27 cellular contexts compared by ENCODE assay signal in genomic region chr1:161330346-161330745, GRCh38. TPM values are rescaled to one million over a fixed set of nuclear protein-coding genes. Genes with fewer than 3 reads are reported as not detected.
DNase-seq lines count a peak whose midpoint lies in the region; ATAC-seq and TF ChIP-seq lines count a peak whose summit lies in the region.
"Had no signal": no experiment of that assay in that cellular context is flagged by ENCODE, and none has a peak within 500 bp of the region (broad histone marks: within the 10 kb centered on the region; RNA-seq: fewer than 3 reads in every experiment).

No MANE protein-coding gene starts in this region.

- H3K36me3 Mint-ChIP-seq in Caco-2 (ENCODE audit: insufficient read depth, unreplicated experiment) (peaks cover 84% of the 10 kb centered on the region), HFFc6 (ENCODE audit: low read depth) (peaks cover 20% of the 10 kb centered on the region; the same call in 1 of the 2 replicates)

- H3K36me3 ChIP-seq in Caco-2 (ENCODE audit: control insufficient read depth, insufficient read depth, low read length) (no peaks in the 10 kb centered on the region; the same call in 1 of the 2 replicates), SJSA1 (peaks cover 82% of the 10 kb centered on the region)

- H3K27me3 ChIP-seq in Caco-2 (replicated peaks; ENCODE audit: control insufficient read depth, insufficient read depth, low read length) (no peaks in the 10 kb centered on the region), SJSA1 (replicated peaks) (no peaks in the 10 kb centered on the region)
- H3K27me3 ChIP-seq: BLaER1 treated with 17β-estradiol and CSF1 and Interleukin-3, amounts not matched to agents 10 nM and 100 nM; body of pancreas; pancreas; right atrium auricular region; upper lobe of right lung had no signal

- peak in 1 of 2 experiments; percentile 7 for DNase-seq in Caco-2
- DNase-seq in HFFc6 = peak; percentile 16
- DNase-seq in SJSA1 (ENCODE audit: low read depth in 1 of 2, low spot score in 2 of 2) = peak in 1 of 2 experiments; percentile 31
- no peak for DNase-seq in kidney tubule cell (ENCODE audit: low spot score)
- no peak for DNase-seq in erythroblast (lab: John Stamatoyannopoulos, UW)
- DNase-seq in NCI-H2081 treated with DMSO at 0.1 percent for 48 hours (lab: John Stamatoyannopoulos, UW) = no peak
- DNase-seq in retina = no peak
- DNase-seq: activated CD4-positive, alpha-beta T cell treated with anti-CD3 and anti-CD28 coated beads, Interleukin-2, amount 10 ng/mL, durations not matched to agents 7 days and 5 days; activated T-cell treated with anti-CD3 and anti-CD28 coated beads, Interleukin-2, amount 50 U/mL, for 4 hours; body of pancreas; DND-41; IMR-90; lower lobe of right lung; NCI-H2029 treated with DMSO at 0.1 percent for 48 hours; NCI-H226; NCI-H69; pancreas; upper lobe of right lung had no signal

- H3K27ac Mint-ChIP-seq in Caco-2 (ENCODE audit: unreplicated experiment) = no peak overlapping the region
- H3K27ac Mint-ChIP-seq in HFFc6 = no peak overlapping the region
- H3K27ac Mint-ChIP-seq: activated CD4-positive, alpha-beta T cell treated with anti-CD3 and anti-CD28 coated beads, Interleukin-2, amount 10 ng/mL, durations not matched to agents 7 days and 5 days; nephron had no signal

- intact Hi-C loops in Caco-2 (cut with micrococcal nuclease; ENCODE audit: unreplicated experiment) = no loop called here

- POLR2A ChIA-PET in Caco-2 (lab: Charles Lee) = no interaction called here

- no peaks in the 10 kb centered on the region for H3K9me3 ChIP-seq in Caco-2
- H3K9me3 ChIP-seq in SJSA1 (replicated peaks) = no peaks in the 10 kb centered on the region
- H3K9me3 ChIP-seq: BLaER1 treated with 17β-estradiol and CSF1 and Interleukin-3, amounts not matched to agents 10 nM and 100 nM; body of pancreas; lower lobe of right lung; pancreas; right atrium auricular region; upper lobe of right lung had no signal

- H3K27me3 Mint-ChIP-seq in Caco-2 (ENCODE audit: insufficient read depth, unreplicated experiment) (no peaks in the 10 kb centered on the region), HFFc6 (ENCODE audit: insufficient read depth) (no peaks in the 10 kb centered on the region; the same call in 1 of the 2 replicates)
- H3K27me3 Mint-ChIP-seq: activated CD4-positive, alpha-beta T cell treated with anti-CD3 and anti-CD28 coated beads, Interleukin-2, amount 10 ng/mL, durations not matched to agents 7 days and 5 days had no signal

- TSS peak; percentile 4 for BruUV-seq in Caco-2 (replicated peaks; lab: Mats Ljungman, UMichigan)

- no peaks in the 10 kb centered on the region for H3K4me1 ChIP-seq in Caco-2
- peaks cover 14% of the 10 kb centered on the region for H3K4me1 ChIP-seq in SJSA1 (replicated peaks)
- H3K4me1 ChIP-seq: BLaER1 treated with 17β-estradiol and CSF1 and Interleukin-3, amounts not matched to agents 10 nM and 100 nM; body of pancreas; lower lobe of right lung; pancreas; right atrium auricular region; upper lobe of right lung had no signal

- H3K9me3 Mint-ChIP-seq in Caco-2 (ENCODE audit: unreplicated experiment) (no peaks in the 10 kb centered on the region), HFFc6 (no peaks in the 10 kb centered on the region)
- H3K9me3 Mint-ChIP-seq: activated CD4-positive, alpha-beta T cell treated with anti-CD3 and anti-CD28 coated beads, Interleukin-2, amount 10 ng/mL, durations not matched to agents 7 days and 5 days; activated T-cell treated with anti-CD3 and anti-CD28 coated beads, Interleukin-2, amount 50 U/mL, for 4 hours; nephron had no signal

- peak; percentile 37 for ATAC-seq in esophagus mucosa
- ATAC-seq: activated T-cell treated with anti-CD3 and anti-CD28 coated beads, Interleukin-2, amount 50 U/mL, for 4 hours; body of pancreas; lower lobe of right lung; pancreas; upper lobe of right lung had no signal

- TF ChIP-seq CTCF in Caco-2 (IDR thresholded peaks at IDR 0.05; ENCODE audit: insufficient read depth in 1 of 2, low read depth in 1 of 2, low read length in 1 of 2, severe bottlenecking in 1 of 2, unreplicated experiment in 1 of 2) (no peak), HFFc6 (IDR thresholded peaks at IDR 0.05) (no peak)

- H3K4me3 ChIP-seq in Caco-2 (ENCODE audit: low read depth, low read length) (no peak overlapping the region), SJSA1 (no peak overlapping the region)
- H3K4me3 ChIP-seq: BLaER1 treated with 17β-estradiol and CSF1 and Interleukin-3, amounts not matched to agents 10 nM and 100 nM; body of pancreas; lower lobe of right lung; pancreas; right atrium auricular region; upper lobe of right lung had no signal

- no peak overlapping the region for H3K4me3 Mint-ChIP-seq in Caco-2 (ENCODE audit: unreplicated experiment)
- H3K4me3 Mint-ChIP-seq in HFFc6 = no peak overlapping the region
- H3K4me3 Mint-ChIP-seq: activated CD4-positive, alpha-beta T cell treated with anti-CD3 and anti-CD28 coated beads, Interleukin-2, amount 10 ng/mL, durations not matched to agents 7 days and 5 days; activated T-cell treated with anti-CD3 and anti-CD28 coated beads, Interleukin-2, amount 50 U/mL, for 4 hours; nephron had no signal

- peak overlapping the region; percentile 35 for H3K27ac ChIP-seq in SJSA1
- H3K27ac ChIP-seq: BLaER1 treated with 17β-estradiol and CSF1 and Interleukin-3, amounts not matched to agents 10 nM and 100 nM; body of pancreas; epithelial cell of prostate; HL-60; lower lobe of right lung; pancreas; right atrium auricular region; upper lobe of right lung had no signal

- H3K4me1 Mint-ChIP-seq in Caco-2 (ENCODE audit: low read depth, unreplicated experiment) (no peaks in the 10 kb centered on the region), HFFc6 (ENCODE audit: low read depth) (peaks cover 11% of the 10 kb centered on the region)
- H3K4me1 Mint-ChIP-seq: activated CD4-positive, alpha-beta T cell treated with anti-CD3 and anti-CD28 coated beads, Interleukin-2, amount 10 ng/mL, durations not matched to agents 7 days and 5 days; nephron had no signal

- TF ChIP-seq POLR2A in erythroblast (IDR thresholded peaks at IDR 0.05; ENCODE audit: low read length) = no peak

- CTCF ChIA-PET in Caco-2 (lab: Charles Lee) = interaction anchor here (0.6 kb wide), 1 partner anchor 105 kb away, joined by 3 read pairs; no protein-coding TSS in a partner anchor

RNA-seq across cellular contexts. Expression of gene SDHC, which starts 16.2 kb away (rescaled TPM):
- total RNA-seq in Caco-2 (2022) (261 and 268 TPM in 2 replicates), esophagus mucosa (185 TPM)
- total RNA-seq in HFFc6 (2021; fragmentation: NEBNext Ultra II Directional; extraction: Animal tissue kit (Norgen Biotek cat#: 25700)) = 100 to 1,000 TPM; 237 to 285 (median 247) TPM
- 20.3 and 35.9 TPM in 2 replicates for total RNA-seq in SJSA1 (2014; rRNA removed; shearing (Covaris generic))

RNA-seq across cellular contexts. Expression of gene MPZ, which starts 20.6 kb away (rescaled TPM):
- total RNA-seq in Caco-2 (2022) (0.20 and 0.23 TPM in 2 replicates), esophagus mucosa (1.4 TPM)
- 1 to 10 TPM in 1 of 6 experiments, under 1 TPM in 5; 0.28 to 1.1 (median 0.64) TPM for total RNA-seq in HFFc6 (2021; fragmentation: NEBNext Ultra II Directional; extraction: Animal tissue kit (Norgen Biotek cat#: 25700))
- total RNA-seq in SJSA1 (2014; rRNA removed; shearing (Covaris generic)) = not detected in 2 replicates

RNA-seq across cellular contexts. Expression of gene CFAP126, which starts 37.3 kb away (rescaled TPM):
- total RNA-seq in Caco-2 (2022) (not detected in 2 replicates), esophagus mucosa (not detected)
- not detected for total RNA-seq in HFFc6 (2021; fragmentation: NEBNext Ultra II Directional; extraction: Animal tissue kit (Norgen Biotek cat#: 25700))
- not detected in 2 replicates for total RNA-seq in SJSA1 (2014; rRNA removed; shearing (Covaris generic))
- total RNA-seq: activated CD4-positive, alpha-beta T cell treated with anti-CD3 and anti-CD28 coated beads, Interleukin-2, amount 10 ng/mL, durations not matched to agents 7 days and 5 days; activated T-cell treated with anti-CD3 and anti-CD28 coated beads, Interleukin-2, amount 50 U/mL, for 4 hours; body of pancreas; chondrocyte; IMR-90; kidney epithelial cell; mucosa of gallbladder; right atrium auricular region; upper lobe of right lung had no signal
